Comparison of ENCODE assay signal across 1 cellular context in genomic region chr3:195725916-195726740, GRCh38. TPM values are rescaled to one million over a fixed set of nuclear protein-coding genes. Genes with fewer than 3 reads are reported as not detected.
"Had no signal": no experiment of that assay in that cellular context is flagged by ENCODE, and none has a peak within 500 bp of the region (broad histone marks: within the 10 kb centered on the region; RNA-seq: fewer than 3 reads in every experiment).

No MANE protein-coding gene starts in this region.

RNA-seq across cellular contexts. Expression of gene MUC20, which starts 5.3 kb away (rescaled TPM):
- polyA plus RNA-seq: endothelial cell of umbilical vein had no signal
